36 cellular contexts compared by ENCODE assay signal in genomic region chr6:120564779-120565178, GRCh38.
"Had no signal": no experiment of that assay in that cellular context is flagged by ENCODE, and none has a peak within 500 bp of the region (broad histone marks: within the 10 kb centered on the region; RNA-seq: fewer than 3 reads in every experiment).

No MANE protein-coding gene starts in this region.

- H3K27ac ChIP-seq: KMS-11 had no signal

- H3K4me2 ChIP-seq: KMS-11 had no signal

- DNase-seq: Karpas-422, Kasumi-1, MG63, MM.1S, MV-4-11, NCI-H1048, NCI-H1092, NCI-H1092 treated with DMSO at 0.1 percent for 48 hours, NCI-H1105, NCI-H1105 treated with DMSO at 0.1 percent for 48 hours, NCI-H1417, NCI-H1417 treated with DMSO at 0.1 percent for 48 hours, NCI-H1436, NCI-H1436 treated with DMSO at 0.1 percent for 48 hours, NCI-H146, NCI-H1694, NCI-H1694 treated with DMSO at 0.1 percent for 48 hours, NCI-H187, NCI-H187 treated with DMSO at 0.1 percent for 48 hours, NCI-H1930, NCI-H2029 treated with DMSO at 0.1 percent for 48 hours, NCI-H2081, NCI-H2081 treated with DMSO at 0.1 percent for 48 hours, NCI-H2107, NCI-H2171, NCI-H2171 treated with DMSO at 0.1 percent for 48 hours, NCI-H2227 treated with DMSO at 0.1 percent for 48 hours, NCI-H226, NCI-H345, NCI-H446, NCI-H446 treated with DMSO at 0.1 percent for 48 hours, NCI-H510A, NCI-H510A treated with DMSO at 0.1 percent for 48 hours, NCI-H524, NCI-H524 treated with DMSO at 0.1 percent for 48 hours had no signal

- H3K36me3 ChIP-seq: MG63 had no signal

- H3K4me3 ChIP-seq: MG63 had no signal

- H3K9me3 ChIP-seq: MG63 had no signal

- H3K9ac ChIP-seq: KMS-11 had no signal

- H3K27me3 ChIP-seq: MG63 had no signal
